ENCODE assay signal across 28 cellular contexts in genomic region chr7:50246551-50246950, GRCh38. TPM values are rescaled to one million over a fixed set of nuclear protein-coding genes. Genes with fewer than 3 reads are reported as not detected.
"Had no signal": no experiment of that assay in that cellular context is flagged by ENCODE, and none has a peak within 500 bp of the region (broad histone marks: within the 10 kb centered on the region; RNA-seq: fewer than 3 reads in every experiment).

No MANE protein-coding gene starts in this region.

- ATAC-seq: activated CD4-positive, CD25-positive, alpha-beta regulatory T cell treated with anti-CD3 and anti-CD28 coated beads, Interleukin-2, amount 50 U/mL, for 24 hours; activated CD8-positive, alpha-beta memory T cell treated with anti-CD3 and anti-CD28 coated beads, Interleukin-2, amount 10 ng/mL, durations not matched to agents 7 days and 5 days; activated CD8-positive, alpha-beta T cell treated with anti-CD3 and anti-CD28 coated beads for 36 hours; activated naive CD8-positive, alpha-beta T cell treated with anti-CD3 and anti-CD28 coated beads, Interleukin-2, amount 50 U/mL, for 24 hours; body of pancreas; foreskin keratinocyte; left lobe of liver; naive thymus-derived CD8-positive, alpha-beta T cell; sciatic nerve; stimulated activated memory B cell treated with anti-CD40 and anti-IgM and Interleukin-4, amounts not matched to agents 10 μg/mL and 1 μg/mL and 100 μg/mL, for 72 hours had no signal

- H3K4me3 ChIP-seq: body of pancreas, cardiac muscle cell, lung, neural progenitor cell, stomach, suprapubic skin, tibial nerve had no signal

- H3K27ac ChIP-seq: body of pancreas, cardiac muscle cell, foreskin keratinocyte, neural progenitor cell, stomach, suprapubic skin, tibial nerve had no signal

- H3K36me3 ChIP-seq: cardiac muscle cell, neural progenitor cell, stomach, suprapubic skin, tibial nerve had no signal

- H3K4me1 ChIP-seq: body of pancreas, foreskin keratinocyte, neural progenitor cell, stomach, suprapubic skin, tibial nerve had no signal

- DNase-seq: activated CD4-positive, alpha-beta T cell treated with anti-CD3 and anti-CD28 coated beads, Interleukin-2, amount 10 ng/mL, durations not matched to agents 7 days and 5 days; activated CD8-positive, alpha-beta memory T cell treated with anti-CD3 and anti-CD28 coated beads, Interleukin-2, amount 10 ng/mL, durations not matched to agents 7 days and 5 days; activated CD8-positive, alpha-beta T cell treated with anti-CD3 and anti-CD28 coated beads for 36 hours; activated effector memory CD4-positive, alpha-beta T cell treated with anti-CD3 and anti-CD28 coated beads, Interleukin-2, amount 50 U/mL, for 16 hours; activated naive CD4-positive, alpha-beta T cell treated with anti-CD3 and anti-CD28 coated beads, Interleukin-2, amount 50 U/mL, for 16 hours; activated naive CD8-positive, alpha-beta T cell treated with anti-CD3 and anti-CD28 coated beads, Interleukin-2, amount 50 U/mL, for 24 hours; activated T-cell treated with anti-CD3 and anti-CD28 coated beads for 4 hours; anterior cingulate cortex; body of pancreas; effector CD8-positive, alpha-beta T cell; foreskin keratinocyte; naive thymus-derived CD8-positive, alpha-beta T cell; posterior cingulate gyrus; small intestine; stimulated activated CD4-positive, alpha-beta T cell treated with anti-CD3 and anti-CD28 coated beads, Interleukin-2, amount 100 ng/mL, for 24 hours; stomach; T-helper 9 cell had no signal

- H3K27me3 ChIP-seq: body of pancreas, cardiac muscle cell, foreskin keratinocyte, neural progenitor cell, stomach, suprapubic skin, tibial nerve had no signal

- H3K9me3 ChIP-seq: body of pancreas had no signal

RNA-seq across cellular contexts. Expression of gene IKZF1, which starts 58.0 kb away (rescaled TPM):
- total RNA-seq: chondrocyte, foreskin keratinocyte, glomerular endothelial cell had no signal
